ENCODE assay signal across 1 cellular context in genomic region chr17:39963826-39964225, GRCh38.
TF ChIP-seq lines count a peak whose summit lies in the region.

No MANE protein-coding gene starts in this region.

TF ChIP-seq in GM23338, 12 proteins besides CTCF, POLR2A, EP300 and RAD21:
- TF ChIP-seq STAT1 (IDR thresholded peaks at IDR 0.05; ENCODE audit: unreplicated experiment) (no peak), EZH2phosphoT487 (IDR thresholded peaks at IDR 0.05; ENCODE audit: unreplicated experiment) (no peak), ZNF114 (CRISPR knock-in tag; IDR thresholded peaks at IDR 0.05) (no peak), ETS1 (IDR thresholded peaks at IDR 0.05) (no peak), ZNF331 (CRISPR knock-in tag; IDR thresholded peaks at IDR 0.05; ENCODE audit: low read depth) (no peak), JUNB (IDR thresholded peaks at IDR 0.05; ENCODE audit: unreplicated experiment) (no peak)
- TF ChIP-seq, protein P1, sequence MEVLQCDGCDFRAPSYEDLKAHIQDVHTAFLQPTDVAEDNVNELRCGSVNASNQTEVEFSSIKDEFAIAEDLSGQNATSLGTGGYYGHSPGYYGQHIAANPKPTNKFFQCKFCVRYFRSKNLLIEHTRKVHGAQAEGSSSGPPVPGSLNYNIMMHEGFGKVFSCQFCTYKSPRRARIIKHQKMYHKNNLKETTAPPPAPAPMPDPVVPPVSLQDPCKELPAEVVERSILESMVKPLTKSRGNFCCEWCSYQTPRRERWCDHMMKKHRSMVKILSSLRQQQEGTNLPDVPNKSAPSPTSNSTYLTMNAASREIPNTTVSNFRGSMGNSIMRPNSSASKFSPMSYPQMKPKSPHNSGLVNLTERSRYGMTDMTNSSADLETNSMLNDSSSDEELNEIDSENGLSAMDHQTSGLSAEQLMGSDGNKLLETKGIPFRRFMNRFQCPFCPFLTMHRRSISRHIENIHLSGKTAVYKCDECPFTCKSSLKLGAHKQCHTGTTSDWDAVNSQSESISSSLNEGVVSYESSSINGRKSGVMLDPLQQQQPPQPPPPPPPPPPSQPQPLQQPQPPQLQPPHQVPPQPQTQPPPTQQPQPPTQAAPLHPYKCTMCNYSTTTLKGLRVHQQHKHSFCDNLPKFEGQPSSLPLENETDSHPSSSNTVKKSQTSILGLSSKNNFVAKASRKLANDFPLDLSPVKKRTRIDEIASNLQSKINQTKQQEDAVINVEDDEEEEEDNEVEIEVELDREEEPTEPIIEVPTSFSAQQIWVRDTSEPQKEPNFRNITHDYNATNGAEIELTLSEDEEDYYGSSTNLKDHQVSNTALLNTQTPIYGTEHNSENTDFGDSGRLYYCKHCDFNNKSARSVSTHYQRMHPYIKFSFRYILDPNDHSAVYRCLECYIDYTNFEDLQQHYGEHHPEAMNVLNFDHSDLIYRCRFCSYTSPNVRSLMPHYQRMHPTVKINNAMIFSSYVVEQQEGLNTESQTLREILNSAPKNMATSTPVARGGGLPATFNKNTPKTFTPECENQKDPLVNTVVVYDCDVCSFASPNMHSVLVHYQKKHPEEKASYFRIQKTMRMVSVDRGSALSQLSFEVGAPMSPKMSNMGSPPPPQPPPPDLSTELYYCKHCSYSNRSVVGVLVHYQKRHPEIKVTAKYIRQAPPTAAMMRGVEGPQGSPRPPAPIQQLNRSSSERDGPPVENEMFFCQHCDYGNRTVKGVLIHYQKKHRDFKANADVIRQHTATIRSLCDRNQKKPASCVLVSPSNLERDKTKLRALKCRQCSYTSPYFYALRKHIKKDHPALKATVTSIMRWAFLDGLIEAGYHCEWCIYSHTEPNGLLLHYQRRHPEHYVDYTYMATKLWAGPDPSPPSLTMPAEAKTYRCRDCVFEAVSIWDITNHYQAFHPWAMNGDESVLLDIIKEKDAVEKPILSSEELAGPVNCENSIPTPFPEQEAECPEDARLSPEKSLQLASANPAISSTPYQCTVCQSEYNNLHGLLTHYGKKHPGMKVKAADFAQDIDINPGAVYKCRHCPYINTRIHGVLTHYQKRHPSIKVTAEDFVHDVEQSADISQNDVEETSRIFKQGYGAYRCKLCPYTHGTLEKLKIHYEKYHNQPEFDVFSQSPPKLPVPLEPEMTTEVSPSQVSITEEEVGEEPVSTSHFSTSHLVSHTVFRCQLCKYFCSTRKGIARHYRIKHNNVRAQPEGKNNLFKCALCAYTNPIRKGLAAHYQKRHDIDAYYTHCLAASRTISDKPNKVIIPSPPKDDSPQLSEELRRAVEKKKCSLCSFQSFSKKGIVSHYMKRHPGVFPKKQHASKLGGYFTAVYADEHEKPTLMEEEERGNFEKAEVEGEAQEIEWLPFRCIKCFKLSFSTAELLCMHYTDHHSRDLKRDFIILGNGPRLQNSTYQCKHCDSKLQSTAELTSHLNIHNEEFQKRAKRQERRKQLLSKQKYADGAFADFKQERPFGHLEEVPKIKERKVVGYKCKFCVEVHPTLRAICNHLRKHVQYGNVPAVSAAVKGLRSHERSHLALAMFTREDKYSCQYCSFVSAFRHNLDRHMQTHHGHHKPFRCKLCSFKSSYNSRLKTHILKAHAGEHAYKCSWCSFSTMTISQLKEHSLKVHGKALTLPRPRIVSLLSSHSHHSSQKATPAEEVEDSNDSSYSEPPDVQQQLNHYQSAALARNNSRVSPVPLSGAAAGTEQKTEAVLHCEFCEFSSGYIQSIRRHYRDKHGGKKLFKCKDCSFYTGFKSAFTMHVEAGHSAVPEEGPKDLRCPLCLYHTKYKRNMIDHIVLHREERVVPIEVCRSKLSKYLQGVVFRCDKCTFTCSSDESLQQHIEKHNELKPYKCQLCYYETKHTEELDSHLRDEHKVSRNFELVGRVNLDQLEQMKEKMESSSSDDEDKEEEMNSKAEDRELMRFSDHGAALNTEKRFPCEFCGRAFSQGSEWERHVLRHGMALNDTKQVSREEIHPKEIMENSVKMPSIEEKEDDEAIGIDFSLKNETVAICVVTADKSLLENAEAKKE (CRISPR knock-in tag; IDR thresholded peaks at IDR 0.05): no peak
